14 cellular contexts compared by ENCODE assay signal in genomic region chr19:3669616-3670257, GRCh38. TPM values are rescaled to one million over a fixed set of nuclear protein-coding genes. Genes with fewer than 3 reads are reported as not detected.
DNase-seq lines count a peak whose midpoint lies in the region; ATAC-seq and TF ChIP-seq lines count a peak whose summit lies in the region.
"Had no signal": no experiment of that assay in that cellular context is flagged by ENCODE, and none has a peak within 500 bp of the region (broad histone marks: within the 10 kb centered on the region; RNA-seq: fewer than 3 reads in every experiment).

No MANE protein-coding gene starts in this region.

- H3K4me1 ChIP-seq in esophagus muscularis mucosa = peaks cover 63 to 94% (median 92%) of the 10 kb centered on the region in 4 donors
- peaks cover 39% of the 10 kb centered on the region for H3K4me1 ChIP-seq in neural progenitor cell
- peaks cover 4 to 67% (median 58%) of the 10 kb centered on the region in 4 donors for H3K4me1 ChIP-seq in tibial artery

- no peak for DNase-seq in activated CD8-positive, alpha-beta T cell treated with anti-CD3 and anti-CD28 coated beads for 36 hours
- no peak for DNase-seq in activated CD8-positive, alpha-beta T cell treated with anti-CD3 and anti-CD28 coated beads, Interleukin-2, amount 10 ng/mL, durations not matched to agents 7 days and 5 days
- DNase-seq in esophagus muscularis mucosa (ENCODE audit: extremely low spot score) (no peak), neural progenitor cell (ENCODE audit: low spot score) (no peak), tibial artery (no peak), LoVo (ENCODE audit: low spot score) (no peak), NCI-H1092 (lab: John Stamatoyannopoulos, UW) (no peak)
- no peak for DNase-seq in activated naive CD8-positive, alpha-beta T cell treated with anti-CD3 and anti-CD28 coated beads, Interleukin-2, amount 50 U/mL, for 24 hours
- DNase-seq: NCI-H748 treated with DMSO at 0.1 percent for 48 hours; SHP77 treated with DMSO at 0.1 percent for 48 hours; stimulated activated naive CD4-positive, alpha-beta T cell treated with Interleukin-2 at 50 U/mL for 16 hours had no signal

- no peaks in the 10 kb centered on the region for H3K27me3 Mint-ChIP-seq in activated CD8-positive, alpha-beta T cell treated with anti-CD3 and anti-CD28 coated beads for 36 hours
- H3K27me3 Mint-ChIP-seq in activated CD8-positive, alpha-beta T cell treated with anti-CD3 and anti-CD28 coated beads, Interleukin-2, amount 10 ng/mL, durations not matched to agents 7 days and 5 days (ENCODE audit: low read depth) = no peaks in the 10 kb centered on the region
- peaks cover 11% of the 10 kb centered on the region for H3K27me3 Mint-ChIP-seq in neural progenitor cell (ENCODE audit: insufficient read depth, low read depth)
- H3K27me3 Mint-ChIP-seq in activated naive CD8-positive, alpha-beta T cell treated with anti-CD3 and anti-CD28 coated beads, Interleukin-2, amount 50 U/mL, for 24 hours = no peaks in the 10 kb centered on the region

- intact Hi-C loops in activated CD8-positive, alpha-beta T cell treated with anti-CD3 and anti-CD28 coated beads for 36 hours (cut with micrococcal nuclease) = no loop called here
- intact Hi-C loops in esophagus muscularis mucosa (cut with DNase I) (no loop called here), tibial artery (cut with DNase I; ENCODE audit: low total_unique reads) (no loop called here)

- POLR2A ChIA-PET in activated CD8-positive, alpha-beta T cell treated with anti-CD3 and anti-CD28 coated beads for 36 hours (lab: Charles Lee) = interaction anchor here (0.7 to 4.2 kb wide), 2 partner anchors 18 to 22 kb away, joined by 3 to 25 read pairs; no protein-coding TSS in a partner anchor
- POLR2A ChIA-PET in activated CD8-positive, alpha-beta T cell treated with anti-CD3 and anti-CD28 coated beads, Interleukin-2, amount 10 ng/mL, durations not matched to agents 7 days and 5 days (lab: Charles Lee) = no interaction called here

- no peaks in the 10 kb centered on the region for H3K9me3 ChIP-seq in esophagus muscularis mucosa
- H3K9me3 ChIP-seq in neural progenitor cell (ENCODE audit: low read depth) = no peaks in the 10 kb centered on the region
- H3K9me3 ChIP-seq in tibial artery = peaks cover 0 to 5% (median 0%) of the 10 kb centered on the region in 3 donors
- H3K9me3 ChIP-seq: neutrophil had no signal

- H3K4me3 ChIP-seq in esophagus muscularis mucosa (peak overlapping the region; percentile 47 to 51 (median 49)), neural progenitor cell (no peak overlapping the region), tibial artery (peak overlapping the region; percentile 26 to 43)

- H4K20me1 ChIP-seq in neural progenitor cell (ENCODE audit: low read depth) = peaks cover 78% of the 10 kb centered on the region

- peak overlapping the region; percentile 55 for H3K27ac Mint-ChIP-seq in activated CD8-positive, alpha-beta T cell treated with anti-CD3 and anti-CD28 coated beads for 36 hours
- no peak overlapping the region for H3K27ac Mint-ChIP-seq in activated CD8-positive, alpha-beta T cell treated with anti-CD3 and anti-CD28 coated beads, Interleukin-2, amount 10 ng/mL, durations not matched to agents 7 days and 5 days
- H3K27ac Mint-ChIP-seq in neural progenitor cell = peak overlapping the region; percentile 60
- no peak overlapping the region for H3K27ac Mint-ChIP-seq in activated naive CD8-positive, alpha-beta T cell treated with anti-CD3 and anti-CD28 coated beads, Interleukin-2, amount 50 U/mL, for 24 hours

- H3K79me2 ChIP-seq in neural progenitor cell (ENCODE audit: low read depth) = peaks cover 27% of the 10 kb centered on the region

- H3K36me3 ChIP-seq in esophagus muscularis mucosa (peaks cover 8 to 26% (median 19%) of the 10 kb centered on the region in 4 donors), neural progenitor cell (no peaks in the 10 kb centered on the region), tibial artery (peaks cover 7 to 38% (median 35%) of the 10 kb centered on the region in 3 donors)

- H3K27ac ChIP-seq in esophagus muscularis mucosa (replicated peaks in 1 of 4) = peak overlapping the region; percentile 93 to 100 (median 97)
- H3K27ac ChIP-seq in neural progenitor cell = peak overlapping the region; percentile 54
- peak overlapping the region; percentile 95 to 99 for H3K27ac ChIP-seq in tibial artery
- H3K27ac ChIP-seq: 22Rv1, epithelial cell of prostate, neutrophil had no signal

- WGBS in esophagus muscularis mucosa = 54% methylated on average over 27 of the region's 35 CpGs

- no peak for ATAC-seq in activated CD8-positive, alpha-beta T cell treated with anti-CD3 and anti-CD28 coated beads for 36 hours
- no peak for ATAC-seq in activated CD8-positive, alpha-beta T cell treated with anti-CD3 and anti-CD28 coated beads, Interleukin-2, amount 10 ng/mL, durations not matched to agents 7 days and 5 days
- no peak for ATAC-seq in activated naive CD8-positive, alpha-beta T cell treated with anti-CD3 and anti-CD28 coated beads, Interleukin-2, amount 50 U/mL, for 24 hours

- H3F3A ChIP-seq in neural progenitor cell (ENCODE audit: low read depth) = no peaks in the 10 kb centered on the region

- H3K4me1 Mint-ChIP-seq in activated CD8-positive, alpha-beta T cell treated with anti-CD3 and anti-CD28 coated beads for 36 hours (ENCODE audit: low read depth) = peaks cover 43% of the 10 kb centered on the region
- H3K4me1 Mint-ChIP-seq in activated CD8-positive, alpha-beta T cell treated with anti-CD3 and anti-CD28 coated beads, Interleukin-2, amount 10 ng/mL, durations not matched to agents 7 days and 5 days (ENCODE audit: low read depth) = peaks cover 31% of the 10 kb centered on the region
- H3K4me1 Mint-ChIP-seq in neural progenitor cell = peaks cover 43% of the 10 kb centered on the region
- H3K4me1 Mint-ChIP-seq in activated naive CD8-positive, alpha-beta T cell treated with anti-CD3 and anti-CD28 coated beads, Interleukin-2, amount 50 U/mL, for 24 hours = peaks cover 41% of the 10 kb centered on the region

- H3K4me2 ChIP-seq in neural progenitor cell = peak overlapping the region; percentile 6

- no peaks in the 10 kb centered on the region for H3K27me3 ChIP-seq in esophagus muscularis mucosa
- H3K27me3 ChIP-seq in neural progenitor cell = no peaks in the 10 kb centered on the region
- no peaks in the 10 kb centered on the region for H3K27me3 ChIP-seq in tibial artery

- no peak for TF ChIP-seq EP300 in esophagus muscularis mucosa (IDR thresholded peaks at IDR 0.05)

- no peaks in the 10 kb centered on the region for H3K9me3 Mint-ChIP-seq in activated CD8-positive, alpha-beta T cell treated with anti-CD3 and anti-CD28 coated beads for 36 hours
- H3K9me3 Mint-ChIP-seq in activated CD8-positive, alpha-beta T cell treated with anti-CD3 and anti-CD28 coated beads, Interleukin-2, amount 10 ng/mL, durations not matched to agents 7 days and 5 days (ENCODE audit: insufficient read depth) = no peaks in the 10 kb centered on the region
- H3K9me3 Mint-ChIP-seq in neural progenitor cell = no peaks in the 10 kb centered on the region
- no peaks in the 10 kb centered on the region for H3K9me3 Mint-ChIP-seq in activated naive CD8-positive, alpha-beta T cell treated with anti-CD3 and anti-CD28 coated beads, Interleukin-2, amount 50 U/mL, for 24 hours

- no peak overlapping the region for H2AFZ ChIP-seq in neural progenitor cell (replicated peaks)

- TF ChIP-seq POLR2A in esophagus muscularis mucosa (IDR thresholded peaks at IDR 0.05; ENCODE audit: low read depth) = no peak

- CTCF ChIA-PET in activated CD8-positive, alpha-beta T cell treated with anti-CD3 and anti-CD28 coated beads for 36 hours (lab: Charles Lee) = interaction anchor here (3.0 kb wide), 1 partner anchor 21 kb away, joined by 17 read pairs; no protein-coding TSS in a partner anchor
- CTCF ChIA-PET in activated CD8-positive, alpha-beta T cell treated with anti-CD3 and anti-CD28 coated beads, Interleukin-2, amount 10 ng/mL, durations not matched to agents 7 days and 5 days (lab: Charles Lee) = no interaction called here

- H3K4me3 Mint-ChIP-seq in activated CD8-positive, alpha-beta T cell treated with anti-CD3 and anti-CD28 coated beads for 36 hours = no peak overlapping the region
- no peak overlapping the region for H3K4me3 Mint-ChIP-seq in activated CD8-positive, alpha-beta T cell treated with anti-CD3 and anti-CD28 coated beads, Interleukin-2, amount 10 ng/mL, durations not matched to agents 7 days and 5 days
- no peak overlapping the region for H3K4me3 Mint-ChIP-seq in neural progenitor cell
- no peak overlapping the region for H3K4me3 Mint-ChIP-seq in activated naive CD8-positive, alpha-beta T cell treated with anti-CD3 and anti-CD28 coated beads, Interleukin-2, amount 50 U/mL, for 24 hours

- TF ChIP-seq CTCF in activated CD8-positive, alpha-beta T cell treated with anti-CD3 and anti-CD28 coated beads for 36 hours (IDR thresholded peaks at IDR 0.05) = no peak
- TF ChIP-seq CTCF in esophagus muscularis mucosa (IDR thresholded peaks at IDR 0.05) (no peak), neural progenitor cell (IDR thresholded peaks at IDR 0.05) (no peak), tibial artery (IDR thresholded peaks at IDR 0.05) (no peak)

- H3K36me3 Mint-ChIP-seq in activated CD8-positive, alpha-beta T cell treated with anti-CD3 and anti-CD28 coated beads for 36 hours (ENCODE audit: low read depth) = peaks cover 13% of the 10 kb centered on the region
- H3K36me3 Mint-ChIP-seq in activated CD8-positive, alpha-beta T cell treated with anti-CD3 and anti-CD28 coated beads, Interleukin-2, amount 10 ng/mL, durations not matched to agents 7 days and 5 days (ENCODE audit: low read depth) = no peaks in the 10 kb centered on the region
- H3K36me3 Mint-ChIP-seq in neural progenitor cell = peaks cover 4% of the 10 kb centered on the region
- H3K36me3 Mint-ChIP-seq in activated naive CD8-positive, alpha-beta T cell treated with anti-CD3 and anti-CD28 coated beads, Interleukin-2, amount 50 U/mL, for 24 hours (ENCODE audit: low read depth) = peaks cover 5% of the 10 kb centered on the region

- H3K9ac ChIP-seq in neural progenitor cell = no peak overlapping the region

RNA-seq across cellular contexts. Expression of gene PIP5K1C, which starts 30.5 kb away (rescaled TPM):
- 10 to 100 TPM; 20.4 to 22.2 TPM for total RNA-seq in activated CD8-positive, alpha-beta T cell treated with anti-CD3 and anti-CD28 coated beads for 36 hours
- total RNA-seq in activated CD8-positive, alpha-beta T cell treated with anti-CD3 and anti-CD28 coated beads, Interleukin-2, amount 10 ng/mL, durations not matched to agents 7 days and 5 days = 10 to 100 TPM; 19.7 to 20.0 TPM
- total RNA-seq in esophagus muscularis mucosa (100 to 1,000 TPM in 2 of 4 donors, 10 to 100 TPM in 2; 73.2 to 180 (median 99.9) TPM), neural progenitor cell (ENCODE audit: low replicate concordance) (8.6 and 26.6 TPM in 2 replicates)

RNA-seq across cellular contexts. Expression of gene TJP3, which starts 38.4 kb away (rescaled TPM):
- 1 to 10 TPM in 1 of 2 experiments, under 1 TPM in 1; 0.69 to 2.4 TPM for total RNA-seq in activated CD8-positive, alpha-beta T cell treated with anti-CD3 and anti-CD28 coated beads for 36 hours
- 1 to 10 TPM; 1.3 TPM for total RNA-seq in activated CD8-positive, alpha-beta T cell treated with anti-CD3 and anti-CD28 coated beads, Interleukin-2, amount 10 ng/mL, durations not matched to agents 7 days and 5 days
- total RNA-seq in esophagus muscularis mucosa (1 to 10 TPM in 1 of 4 donors, under 1 TPM in 2, not detected in 1; 0.06 to 4.2 (median 0.17) TPM), neural progenitor cell (ENCODE audit: low replicate concordance) (14.7 and 32.5 TPM in 2 replicates)

RNA-seq across cellular contexts. Expression of gene CACTIN, which starts 43.1 kb away (rescaled TPM):
- total RNA-seq in activated CD8-positive, alpha-beta T cell treated with anti-CD3 and anti-CD28 coated beads for 36 hours = 10 to 100 TPM; 25.9 to 28.5 TPM
- total RNA-seq in activated CD8-positive, alpha-beta T cell treated with anti-CD3 and anti-CD28 coated beads, Interleukin-2, amount 10 ng/mL, durations not matched to agents 7 days and 5 days = 10 to 100 TPM; 31.2 to 37.0 TPM
- total RNA-seq in esophagus muscularis mucosa = 10 to 100 TPM; 28.7 to 45.0 (median 34.2) TPM
- total RNA-seq in neural progenitor cell (ENCODE audit: low replicate concordance) = 6.0 and 35.4 TPM in 2 replicates

Comparison
In these comparisons a context has a peak if more than half of its experiments do, and no peak if none do; other contexts are left out.
1. H3K27ac Mint-ChIP-seq: peak in activated CD8-positive, alpha-beta T cell treated with anti-CD3 and anti-CD28 coated beads for 36 hours (single experiment) and neural progenitor cell (single experiment); none in activated CD8-positive, alpha-beta T cell treated with anti-CD3 and anti-CD28 coated beads, Interleukin-2, amount 10 ng/mL, durations not matched to agents 7 days and 5 days (single experiment) and activated naive CD8-positive, alpha-beta T cell treated with anti-CD3 and anti-CD28 coated beads, Interleukin-2, amount 50 U/mL, for 24 hours (single experiment).
2. Peak in every context shown above with its lines, with median percentiles within 50 percentile points of each other: H3K27ac ChIP-seq.